Comparison of ENCODE assay signal across 16 cellular contexts in the genomic region with DNA sequence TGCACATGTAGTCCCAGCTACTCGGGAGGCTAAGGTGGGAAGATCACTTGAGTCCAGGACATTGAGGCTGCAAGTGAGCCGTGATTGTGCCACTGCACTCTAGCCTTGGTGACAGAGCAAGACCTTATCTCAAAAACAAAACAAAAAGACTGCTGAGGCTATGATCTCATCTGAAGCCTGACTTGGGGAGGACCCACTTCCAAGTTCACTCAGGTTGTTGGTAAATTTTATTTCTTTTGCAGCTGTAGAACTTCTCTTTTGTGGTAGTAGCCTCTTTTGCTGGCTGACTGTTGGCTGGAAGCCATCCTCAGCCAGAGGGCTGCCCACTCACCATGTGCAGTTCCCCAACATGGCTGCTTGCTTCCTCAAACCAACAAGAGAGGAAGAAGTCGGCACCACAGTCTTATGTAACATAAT. TPM values are rescaled to one million over a fixed set of nuclear protein-coding genes. Genes with fewer than 3 reads are reported as not detected.
DNase-seq lines count a peak whose midpoint lies in the region; ATAC-seq and TF ChIP-seq lines count a peak whose summit lies in the region.
"Had no signal": no experiment of that assay in that cellular context is flagged by ENCODE, and none has a peak within 500 bp of the region (broad histone marks: within the 10 kb centered on the region; RNA-seq: fewer than 3 reads in every experiment).

No MANE protein-coding gene starts in this region.

- 40% methylated on average over 2 of the region's 3 CpGs for WGBS in right lobe of liver (ENCODE audit: insufficient coverage, low coverage, low lambda C conversion rate, missing lambda C conversion rate)

- H3K4me1 ChIP-seq in ascending aorta = no peaks in the 10 kb centered on the region
- no peaks in the 10 kb centered on the region for H3K4me1 ChIP-seq in right lobe of liver

- H3K27me3 ChIP-seq in ascending aorta = no peaks in the 10 kb centered on the region
- H3K27me3 ChIP-seq in right lobe of liver = no peaks in the 10 kb centered on the region
- H3K27me3 ChIP-seq: brain microvascular endothelial cell, neural progenitor cell had no signal

- H3K27ac Mint-ChIP-seq in activated CD4-positive, alpha-beta T cell treated with anti-CD3 and anti-CD28 coated beads, Interleukin-2, amount 10 ng/mL, durations not matched to agents 7 days and 5 days = no peak overlapping the region
- H3K27ac Mint-ChIP-seq: neural progenitor cell; T-helper 2 cell treated with Interferon-gamma antibody and Interleukin-4, amounts not matched to agents 5 μg/mL and 100 μg/mL, for 36 hours had no signal

- intact Hi-C loops in Right ventricle myocardium inferior (cut with DNase I) = no loop called here
- intact Hi-C loops in cardiac septum (cut with DNase I) = no loop called here
- intact Hi-C loops in ascending aorta (cut with DNase I) = no loop called here
- intact Hi-C loops in right lobe of liver (cut with DNase I) = no loop called here

- H3K36me3 ChIP-seq in ascending aorta (no peaks in the 10 kb centered on the region), right lobe of liver (no peaks in the 10 kb centered on the region)
- H3K36me3 ChIP-seq: brain microvascular endothelial cell, neural progenitor cell, thoracic aorta had no signal

- H3K36me3 Mint-ChIP-seq in activated CD4-positive, alpha-beta T cell treated with anti-CD3 and anti-CD28 coated beads, Interleukin-2, amount 10 ng/mL, durations not matched to agents 7 days and 5 days (ENCODE audit: low read depth) = no peaks in the 10 kb centered on the region
- H3K36me3 Mint-ChIP-seq: neural progenitor cell had no signal

- DNase-seq in Right ventricle myocardium inferior (ENCODE audit: missing footprints) (peak; percentile 76), cardiac septum (ENCODE audit: low spot score) (no peak), ascending aorta (ENCODE audit: low spot score in 2 of 2) (peak; percentile 23 to 73), right lobe of liver (peak in 2 of 3 donors; percentile 46 to 48), middle frontal gyrus (ENCODE audit: extremely low spot score, low spot score) (no peak), coronary artery (ENCODE audit: low spot score) (no peak)
- no peak for DNase-seq in activated CD4-positive, alpha-beta T cell treated with anti-CD3 and anti-CD28 coated beads, Interleukin-2, amount 10 ng/mL, durations not matched to agents 7 days and 5 days
- DNase-seq: 8988T; activated CD8-positive, alpha-beta memory T cell treated with anti-CD3 and anti-CD28 coated beads for 24 hours; activated gamma-delta T cell treated with Interleukin-2 at 50 U/mL for 16 hours; brain microvascular endothelial cell; Caco-2 had no signal

- H3K9me3 Mint-ChIP-seq in activated CD4-positive, alpha-beta T cell treated with anti-CD3 and anti-CD28 coated beads, Interleukin-2, amount 10 ng/mL, durations not matched to agents 7 days and 5 days = no peaks in the 10 kb centered on the region
- H3K9me3 Mint-ChIP-seq: neural progenitor cell; T-helper 2 cell treated with Interferon-gamma antibody and Interleukin-4, amounts not matched to agents 5 μg/mL and 100 μg/mL, for 36 hours had no signal

- H3K9me3 ChIP-seq in ascending aorta = no peaks in the 10 kb centered on the region
- no peaks in the 10 kb centered on the region for H3K9me3 ChIP-seq in right lobe of liver
- H3K9me3 ChIP-seq: Caco-2, thoracic aorta had no signal

- no peaks in the 10 kb centered on the region for H3K27me3 Mint-ChIP-seq in activated CD4-positive, alpha-beta T cell treated with anti-CD3 and anti-CD28 coated beads, Interleukin-2, amount 10 ng/mL, durations not matched to agents 7 days and 5 days

- no peak for TF ChIP-seq POLR2A in right lobe of liver (IDR thresholded peaks at IDR 0.05)

- no peaks in the 10 kb centered on the region for H3K4me1 Mint-ChIP-seq in activated CD4-positive, alpha-beta T cell treated with anti-CD3 and anti-CD28 coated beads, Interleukin-2, amount 10 ng/mL, durations not matched to agents 7 days and 5 days

- no peak for TF ChIP-seq CTCF in ascending aorta (IDR thresholded peaks at IDR 0.05)
- no peak for TF ChIP-seq CTCF in right lobe of liver (IDR thresholded peaks at IDR 0.05)
- TF ChIP-seq CTCF in coronary artery (IDR thresholded peaks at IDR 0.05) = no peak

- H3K4me3 ChIP-seq in ascending aorta (no peak overlapping the region), right lobe of liver (no peak overlapping the region), coronary artery (no peak overlapping the region)
- H3K4me3 ChIP-seq: neural progenitor cell, thoracic aorta had no signal

- CTCF ChIA-PET in activated CD4-positive, alpha-beta T cell treated with anti-CD3 and anti-CD28 coated beads, Interleukin-2, amount 10 ng/mL, durations not matched to agents 7 days and 5 days (lab: Charles Lee) = no interaction called here

- H3K4me3 Mint-ChIP-seq in activated CD4-positive, alpha-beta T cell treated with anti-CD3 and anti-CD28 coated beads, Interleukin-2, amount 10 ng/mL, durations not matched to agents 7 days and 5 days = no peak overlapping the region
- H3K4me3 Mint-ChIP-seq: neural progenitor cell; T-helper 2 cell treated with Interferon-gamma antibody and Interleukin-4, amounts not matched to agents 5 μg/mL and 100 μg/mL, for 36 hours had no signal

- POLR2A ChIA-PET in activated CD4-positive, alpha-beta T cell treated with anti-CD3 and anti-CD28 coated beads, Interleukin-2, amount 10 ng/mL, durations not matched to agents 7 days and 5 days (lab: Charles Lee) = no interaction called here

- H3K27ac ChIP-seq in ascending aorta (no peak overlapping the region), right lobe of liver (no peak overlapping the region), coronary artery (peak overlapping the region in 1 of 2 donors; percentile 75)
- H3K27ac ChIP-seq: brain microvascular endothelial cell, neural progenitor cell, thoracic aorta had no signal

- ATAC-seq in Right ventricle myocardium inferior (peak; percentile 63), right lobe of liver (peak; percentile 52 to 69 (median 58)), HG02840 (IDR thresholded peaks at IDR 0.05; ENCODE audit: low FRiP score, unreplicated experiment) (no peak)

RNA-seq across cellular contexts. Expression of a gene that starts 36.8 kb away (rescaled TPM):
- total RNA-seq in Right ventricle myocardium inferior (24.8 TPM), cardiac septum (17.9 TPM), ascending aorta (8.4 TPM), right lobe of liver (10 to 100 TPM; 10.1 to 18.2 (median 13.3) TPM)
- total RNA-seq in activated CD4-positive, alpha-beta T cell treated with anti-CD3 and anti-CD28 coated beads, Interleukin-2, amount 10 ng/mL, durations not matched to agents 7 days and 5 days = not detected

RNA-seq across cellular contexts. Expression of a gene that starts 44.7 kb away (rescaled TPM):
- total RNA-seq in Right ventricle myocardium inferior = not detected
- 0.83 TPM for total RNA-seq in cardiac septum
- total RNA-seq in ascending aorta = 1.8 TPM
- under 1 TPM in 1 of 6 experiments, not detected in 5; 0.20 TPM for total RNA-seq in right lobe of liver
- total RNA-seq in activated CD4-positive, alpha-beta T cell treated with anti-CD3 and anti-CD28 coated beads, Interleukin-2, amount 10 ng/mL, durations not matched to agents 7 days and 5 days = not detected

Comparison
In these comparisons a context has a peak if more than half of its experiments do, and no peak if none do; other contexts are left out.
1. DNase-seq: peak in Right ventricle myocardium inferior (single experiment), ascending aorta (2 of 2) and right lobe of liver (2 of 3); none in cardiac septum (single experiment), activated CD4-positive, alpha-beta T cell treated with anti-CD3 and anti-CD28 coated beads, Interleukin-2, amount 10 ng/mL, durations not matched to agents 7 days and 5 days (single experiment), middle frontal gyrus (single experiment) and coronary artery (single experiment).